In genomic region chr5:128559300-128560297, GRCh38 we compare ENCODE assay signal across 32 cellular contexts. TPM values are rescaled to one million over a fixed set of nuclear protein-coding genes. Genes with fewer than 3 reads are reported as not detected.
DNase-seq lines count a peak whose midpoint lies in the region; ATAC-seq, FAIRE-seq and TF ChIP-seq lines count a peak whose summit lies in the region.
"Had no signal": no experiment of that assay in that cellular context is flagged by ENCODE, and none has a peak within 500 bp of the region (broad histone marks: within the 10 kb centered on the region; RNA-seq: fewer than 3 reads in every experiment).

No MANE protein-coding gene starts in this region.

- H3K4me1 ChIP-seq in A549 (peaks cover 17% of the 10 kb centered on the region), astrocyte (ENCODE audit: insufficient read depth, low read length) (no peaks in the 10 kb centered on the region), testis (no peaks in the 10 kb centered on the region)
- H3K4me1 ChIP-seq: esophagus muscularis mucosa, psoas muscle had no signal

- intact Hi-C loops in testis (cut with DNase I; ENCODE audit: low total_unique reads): no loop called here

- H3K9me3 Mint-ChIP-seq in astrocyte (ENCODE audit: unreplicated experiment): peaks cover 2% of the 10 kb centered on the region

- CTCF ChIA-PET in A549 (lab: Yijun Ruan, JAX): no interaction called here

- TF ChIP-seq CTCF in A549 (IDR thresholded peaks at IDR 0.05) (no peak), astrocyte (IDR thresholded peaks at IDR 0.05; ENCODE audit: insufficient read depth, low read depth, low read length) (no peak), fibroblast of pulmonary artery (IDR thresholded peaks at IDR 0.05; ENCODE audit: low read length, missing control alignments) (no peak), testis (IDR thresholded peaks at IDR 0.05) (no peak)

- H3K27me3 ChIP-seq in astrocyte (ENCODE audit: insufficient read depth, low read length) (no peaks in the 10 kb centered on the region), testis (no peaks in the 10 kb centered on the region)
- H3K27me3 ChIP-seq: esophagus muscularis mucosa had no signal

- TF ChIP-seq POLR2A in A549 (IDR thresholded peaks at IDR 0.05; ENCODE audit: low read length) (no peak), testis (IDR thresholded peaks at IDR 0.05) (no peak)

- 24% methylated on average over 13 of the region's 13 CpGs for WGBS in A549 (ENCODE audit: missing lambda C conversion rate)
- WGBS in testis, 2 donors: 75 to 82% methylated on average over 13 of the region's 13 CpGs

- no peak overlapping the region for H3K9ac ChIP-seq in astrocyte (ENCODE audit: low read length)
- H3K9ac ChIP-seq: KMS-11 had no signal

- peak overlapping the region; percentile 23 for H3K4me3 ChIP-seq in A549
- H3K4me3 ChIP-seq in astrocyte (ENCODE audit: insufficient read depth, low read depth, low read length): no peak overlapping the region
- no peak overlapping the region for H3K4me3 ChIP-seq in fibroblast of pulmonary artery (replicated peaks; ENCODE audit: low read depth, low read length)
- no peak overlapping the region for H3K4me3 ChIP-seq in testis
- H3K4me3 ChIP-seq: coronary artery, esophagus muscularis mucosa, psoas muscle had no signal

- no peak overlapping the region for H2AFZ ChIP-seq in astrocyte (ENCODE audit: low read depth, low read length)

- POLR2A ChIA-PET in A549 (lab: Yijun Ruan, JAX): no interaction called here

- ATAC-seq in A549 (peak; percentile 88 to 89), HG03135 (IDR thresholded peaks at IDR 0.05; ENCODE audit: unreplicated experiment) (no peak), HG02938 (IDR thresholded peaks at IDR 0.05; ENCODE audit: unreplicated experiment) (no peak)
- ATAC-seq: left ventricle myocardium superior; naive thymus-derived CD8-positive, alpha-beta T cell; psoas muscle; Right ventricle myocardium inferior; stimulated activated naive B cell treated with anti-CD40 and anti-IgM and Interleukin-4, amounts not matched to agents 10 μg/mL and 1 μg/mL and 100 μg/mL, for 72 hours had no signal

- peak in 1 of 2 experiments; percentile 13 for DNase-seq in A549 (ENCODE audit: low read depth in 1 of 2, low spot score in 1 of 2)
- no peak for DNase-seq in HTR-8/SVneo (ENCODE audit: insufficient read length, low spot score)
- no peak for DNase-seq in astrocyte (ENCODE audit: low read depth)
- peak; percentile 29 for DNase-seq in fibroblast of pulmonary artery (ENCODE audit: low read depth)
- DNase-seq in medulla oblongata (ENCODE audit: extremely low spot score): no peak
- DNase-seq in testis: no peak
- DNase-seq: 8988T; activated CD4-positive, alpha-beta T cell treated with anti-CD3 and anti-CD28 coated beads, Interleukin-2, amount 10 ng/mL, durations not matched to agents 7 days and 5 days; activated naive CD4-positive, alpha-beta T cell; activated T-cell treated with anti-CD3 and anti-CD28 coated beads, Interleukin-2, amount 50 U/mL, for 48 hours; CD4-positive, alpha-beta T cell; left ventricle myocardium superior; naive thymus-derived CD8-positive, alpha-beta T cell; NCI-H1417 treated with DMSO at 0.1 percent for 48 hours; NCI-H2081; NCI-H226; NCI-H82; nucleus accumbens; psoas muscle; stimulated activated CD4-positive, alpha-beta T cell treated with anti-CD3 and anti-CD28 coated beads, Interleukin-15, amount 100 ng/mL, for 24 hours; stimulated activated naive B cell treated with anti-CD40 and anti-IgM and Interleukin-4, amounts not matched to agents 10 μg/mL and 1 μg/mL and 100 μg/mL, for 72 hours; T-helper 9 cell had no signal

- H3K9me3 ChIP-seq in A549 (no peaks in the 10 kb centered on the region), astrocyte (ENCODE audit: insufficient read depth, low read depth, low read length) (no peaks in the 10 kb centered on the region), testis (no peaks in the 10 kb centered on the region)
- H3K9me3 ChIP-seq: psoas muscle had no signal

- no peaks in the 10 kb centered on the region for H3K36me3 ChIP-seq in astrocyte (ENCODE audit: insufficient read depth, low read length)
- H3K36me3 ChIP-seq in testis (ENCODE audit: low read depth, missing control alignments): no peaks in the 10 kb centered on the region
- H3K36me3 ChIP-seq: esophagus muscularis mucosa had no signal

- H3K27ac Mint-ChIP-seq in astrocyte (ENCODE audit: unreplicated experiment): no peak overlapping the region
- H3K27ac Mint-ChIP-seq: activated CD4-positive, alpha-beta T cell treated with anti-CD3 and anti-CD28 coated beads, Interleukin-2, amount 10 ng/mL, durations not matched to agents 7 days and 5 days; CD4-positive, alpha-beta T cell; naive thymus-derived CD8-positive, alpha-beta T cell; stimulated activated naive B cell treated with anti-CD40 and anti-IgM and Interleukin-4, amounts not matched to agents 10 μg/mL and 1 μg/mL and 100 μg/mL, for 72 hours had no signal

- no peak for TF ChIP-seq RAD21 in A549 (conservative IDR thresholded peaks at IDR 0.05 in 1 of 2, IDR thresholded peaks at IDR 0.05 in 1 of 2)

- FAIRE-seq in A549 (lab: Jason Lieb, UNC) (peak; percentile 59), HTR-8/SVneo (lab: Jason Lieb, UNC) (peak; percentile 38), astrocyte (lab: Jason Lieb, UNC) (peak; percentile 63)
- FAIRE-seq: D721Med, H1, islet of Langerhans, urothelium cell line had no signal

- H3K4me2 ChIP-seq in A549 (peak overlapping the region; percentile 72), astrocyte (ENCODE audit: low read length) (peak overlapping the region; percentile 32)
- H3K4me2 ChIP-seq: KMS-11 had no signal

- TF ChIP-seq EP300 in A549 (IDR thresholded peaks at IDR 0.05): no peak

- peaks cover 13% of the 10 kb centered on the region for H3K4me1 Mint-ChIP-seq in astrocyte (ENCODE audit: low read depth, unreplicated experiment)
- H3K4me1 Mint-ChIP-seq: activated CD4-positive, alpha-beta T cell treated with anti-CD3 and anti-CD28 coated beads, Interleukin-2, amount 10 ng/mL, durations not matched to agents 7 days and 5 days; naive thymus-derived CD8-positive, alpha-beta T cell; stimulated activated naive B cell treated with anti-CD40 and anti-IgM and Interleukin-4, amounts not matched to agents 10 μg/mL and 1 μg/mL and 100 μg/mL, for 72 hours had no signal

- H3K36me3 Mint-ChIP-seq in astrocyte (ENCODE audit: low read depth, unreplicated experiment): no peaks in the 10 kb centered on the region
- H3K36me3 Mint-ChIP-seq: naive thymus-derived CD8-positive, alpha-beta T cell; stimulated activated naive B cell treated with anti-CD40 and anti-IgM and Interleukin-4, amounts not matched to agents 10 μg/mL and 1 μg/mL and 100 μg/mL, for 72 hours had no signal

- no peak overlapping the region for H3K4me3 Mint-ChIP-seq in astrocyte (ENCODE audit: unreplicated experiment)
- H3K4me3 Mint-ChIP-seq: activated CD4-positive, alpha-beta T cell treated with anti-CD3 and anti-CD28 coated beads, Interleukin-2, amount 10 ng/mL, durations not matched to agents 7 days and 5 days; CD4-positive, alpha-beta T cell; naive thymus-derived CD8-positive, alpha-beta T cell; stimulated activated naive B cell treated with anti-CD40 and anti-IgM and Interleukin-4, amounts not matched to agents 10 μg/mL and 1 μg/mL and 100 μg/mL, for 72 hours had no signal

- H4K20me1 ChIP-seq in astrocyte (ENCODE audit: insufficient read depth, low read length): no peaks in the 10 kb centered on the region

- H3K27ac ChIP-seq in A549: peak overlapping the region; percentile 8 to 49; a peak in 4 of 6 replicates
- H3K27ac ChIP-seq in astrocyte (ENCODE audit: low read depth, low read length): no peak overlapping the region
- H3K27ac ChIP-seq in testis: no peak overlapping the region
- H3K27ac ChIP-seq: coronary artery, esophagus muscularis mucosa, KMS-11, psoas muscle had no signal

- H3K27me3 Mint-ChIP-seq in astrocyte (ENCODE audit: low read depth, unreplicated experiment): no peaks in the 10 kb centered on the region
- H3K27me3 Mint-ChIP-seq: activated CD4-positive, alpha-beta T cell treated with anti-CD3 and anti-CD28 coated beads, Interleukin-2, amount 10 ng/mL, durations not matched to agents 7 days and 5 days; CD4-positive, alpha-beta T cell; naive thymus-derived CD8-positive, alpha-beta T cell; stimulated activated naive B cell treated with anti-CD40 and anti-IgM and Interleukin-4, amounts not matched to agents 10 μg/mL and 1 μg/mL and 100 μg/mL, for 72 hours had no signal

- H3K79me2 ChIP-seq in astrocyte (ENCODE audit: insufficient read depth, low read length): no peaks in the 10 kb centered on the region

TF ChIP-seq in A549, 52 proteins besides CTCF, POLR2A, EP300 and RAD21:
- no peak for TF ChIP-seq USF2 (IDR thresholded peaks at IDR 0.05)

RNA-seq across cellular contexts. Expression of gene FBN2, which starts 21.6 kb away (rescaled TPM):
- polyA plus RNA-seq in A549 (2011; rRNA removed) (22.2 and 28.3 TPM in 2 replicates), A549 (2017; fragmentation: RNase III; extraction: RNeasy Plus Mini Kit Qiagen cat#74134 plus additional on column Dnase treatment) (22.4 to 30.8 TPM (median 22.7 TPM) in 3 replicates), testis (ENCODE audit: insufficient read depth, low read depth, low replicate concordance) (22.4 TPM)
- 7.4 and 8.9 TPM in 2 replicates for polyA plus RNA-seq in A549 (2012; cell fraction: cytosol; rRNA removed)
- polyA plus RNA-seq in A549 (2012; cell fraction: nucleus; rRNA removed): 27.5 and 38.7 TPM in 2 replicates
- 83.9 and 89.5 TPM in 2 replicates for polyA minus RNA-seq in A549 (2011; rRNA and poly(A)+ RNA removed)
- total RNA-seq in astrocyte (105 and 176 TPM in 2 replicates), testis (10 to 100 TPM; 13.8 to 17.5 TPM)
- total RNA-seq: activated CD4-positive, alpha-beta T cell treated with anti-CD3 and anti-CD28 coated beads, Interleukin-2, amount 10 ng/mL, durations not matched to agents 7 days and 5 days had no signal
- polyA plus RNA-seq: naive thymus-derived CD8-positive, alpha-beta T cell had no signal

Comparison
In these comparisons a context has a peak if more than half of its experiments do, and no peak if none do; other contexts are left out.
1. ATAC-seq: peak in A549 (2 of 2); none in HG03135 (single experiment) and HG02938 (single experiment).
2. H3K27ac ChIP-seq: peak in A549 (2 of 2); none in astrocyte (single experiment) and testis (0 of 2).